Comparison of ENCODE assay signal across 13 cellular contexts in the genomic region with DNA sequence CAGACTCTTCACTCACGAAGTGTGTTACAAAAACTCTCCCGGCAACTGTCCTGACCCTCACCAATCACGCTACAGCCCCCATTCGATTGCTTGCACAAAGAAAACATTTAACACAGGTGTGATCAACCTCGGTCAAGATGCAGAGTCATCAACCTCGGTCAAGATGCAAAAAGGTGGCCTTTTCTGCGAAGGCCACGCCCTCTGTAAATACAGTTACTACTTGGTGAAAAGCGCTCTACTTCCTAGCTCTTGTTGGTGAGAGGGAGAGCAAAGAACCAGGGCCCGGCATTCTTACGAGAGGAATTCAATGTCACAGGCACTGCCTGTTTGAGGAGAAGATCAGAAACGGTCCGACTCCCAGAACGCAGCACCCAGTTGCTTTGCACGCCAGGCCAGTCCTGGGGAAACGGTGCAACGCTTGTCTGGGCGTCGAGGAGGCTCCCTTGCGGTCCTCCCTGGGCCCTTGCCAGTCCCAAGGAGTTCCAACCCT. TPM values are rescaled to one million over a fixed set of nuclear protein-coding genes. Genes with fewer than 3 reads are reported as not detected.
A peak's percentile ranks its signal among the peaks of the same experiment; 100 is the strongest.
DNase-seq lines count a peak whose midpoint lies in the region; TF ChIP-seq lines count a peak whose summit lies in the region.
"Had no signal": no experiment of that assay in that cellular context is flagged by ENCODE, and none has a peak within 500 bp of the region (broad histone marks: within the 10 kb centered on the region; RNA-seq: fewer than 3 reads in every experiment).

No MANE protein-coding gene starts in this region.

- peaks cover 35% of the 10 kb centered on the region for H3K27me3 Mint-ChIP-seq in neural progenitor cell (ENCODE audit: insufficient read depth, low read depth)
- peaks cover 59% of the 10 kb centered on the region for H3K27me3 Mint-ChIP-seq in activated naive CD4-positive, alpha-beta T cell treated with anti-CD3 and anti-CD28 coated beads, Interleukin-2, amount 10 ng/mL, durations not matched to agents 7 days and 5 days

- H3K27ac Mint-ChIP-seq in neural progenitor cell: no peak overlapping the region
- no peak overlapping the region for H3K27ac Mint-ChIP-seq in activated naive CD4-positive, alpha-beta T cell treated with anti-CD3 and anti-CD28 coated beads, Interleukin-2, amount 10 ng/mL, durations not matched to agents 7 days and 5 days

- no peak overlapping the region for H2AFZ ChIP-seq in neural progenitor cell (replicated peaks)

- peak; percentile 8 for DNase-seq in Ammon's horn (ENCODE audit: low spot score)
- no peak for DNase-seq in SK-N-MC (ENCODE audit: low read depth, low spot score)
- peak; percentile 18 for DNase-seq in fibroblast of villous mesenchyme (ENCODE audit: low read depth)
- DNase-seq in neural progenitor cell (ENCODE audit: low spot score): no peak
- no peak for DNase-seq in SKM-1 treated with dmso at 0.1 percent for 144 hours (lab: John Stamatoyannopoulos, UW; ENCODE audit: unreplicated experiment)
- DNase-seq in activated naive CD4-positive, alpha-beta T cell treated with anti-CD3 and anti-CD28 coated beads, Interleukin-2, amount 10 ng/mL, durations not matched to agents 7 days and 5 days: no peak
- DNase-seq in NOMO-1 (lab: John Stamatoyannopoulos, UW; ENCODE audit: unreplicated experiment in 2 of 2): no peak
- no peak for DNase-seq in NCI-H526 (lab: John Stamatoyannopoulos, UW)
- DNase-seq: activated CD4-positive, alpha-beta T cell treated with anti-CD3 and anti-CD28 coated beads for 1 hour; body of pancreas; NCI-H1092 treated with DMSO at 0.1 percent for 48 hours; NCI-H526 treated with DMSO at 0.1 percent for 48 hours; SHP77 treated with DMSO at 0.1 percent for 48 hours had no signal

- H3K4me3 ChIP-seq in SK-N-MC (peak overlapping the region; percentile 87), fibroblast of villous mesenchyme (ENCODE audit: low read depth, low read length) (peak overlapping the region; percentile 71), neural progenitor cell (peak overlapping the region; percentile 57)
- H3K4me3 ChIP-seq: body of pancreas had no signal

- no peak overlapping the region for H3K9ac ChIP-seq in SK-N-MC (ENCODE audit: insufficient read length)
- no peak overlapping the region for H3K9ac ChIP-seq in neural progenitor cell

- H3K4me3 Mint-ChIP-seq in neural progenitor cell: peak overlapping the region; percentile 89
- H3K4me3 Mint-ChIP-seq in activated naive CD4-positive, alpha-beta T cell treated with anti-CD3 and anti-CD28 coated beads, Interleukin-2, amount 10 ng/mL, durations not matched to agents 7 days and 5 days: no peak overlapping the region

- peaks cover 20% of the 10 kb centered on the region for H3K4me1 Mint-ChIP-seq in neural progenitor cell
- no peaks in the 10 kb centered on the region for H3K4me1 Mint-ChIP-seq in activated naive CD4-positive, alpha-beta T cell treated with anti-CD3 and anti-CD28 coated beads, Interleukin-2, amount 10 ng/mL, durations not matched to agents 7 days and 5 days

- peaks cover 14% of the 10 kb centered on the region for H3K4me1 ChIP-seq in neural progenitor cell

- peaks cover 74% of the 10 kb centered on the region for H3K27me3 ChIP-seq in neural progenitor cell

- H3K9me3 Mint-ChIP-seq in neural progenitor cell: no peaks in the 10 kb centered on the region
- H3K9me3 Mint-ChIP-seq in activated naive CD4-positive, alpha-beta T cell treated with anti-CD3 and anti-CD28 coated beads, Interleukin-2, amount 10 ng/mL, durations not matched to agents 7 days and 5 days: no peaks in the 10 kb centered on the region

- CTCF ChIA-PET in activated naive CD4-positive, alpha-beta T cell treated with anti-CD3 and anti-CD28 coated beads, Interleukin-2, amount 10 ng/mL, durations not matched to agents 7 days and 5 days (lab: Charles Lee): no interaction called here

- H3K9me3 ChIP-seq in SK-N-MC (ENCODE audit: low read depth, low read length): no peaks in the 10 kb centered on the region
- no peaks in the 10 kb centered on the region for H3K9me3 ChIP-seq in neural progenitor cell (ENCODE audit: low read depth)
- H3K9me3 ChIP-seq: body of pancreas had no signal

- H3K4me2 ChIP-seq in neural progenitor cell: peak overlapping the region; percentile 84

- H3K27ac ChIP-seq in SK-N-MC (no peak overlapping the region), neural progenitor cell (no peak overlapping the region)
- H3K27ac ChIP-seq: body of pancreas had no signal

- peaks cover 17% of the 10 kb centered on the region for H3F3A ChIP-seq in neural progenitor cell (ENCODE audit: low read depth)

- peaks cover 5% of the 10 kb centered on the region for H3K36me3 Mint-ChIP-seq in neural progenitor cell
- no peaks in the 10 kb centered on the region for H3K36me3 Mint-ChIP-seq in activated naive CD4-positive, alpha-beta T cell treated with anti-CD3 and anti-CD28 coated beads, Interleukin-2, amount 10 ng/mL, durations not matched to agents 7 days and 5 days

- peaks cover 20% of the 10 kb centered on the region for H4K20me1 ChIP-seq in neural progenitor cell (ENCODE audit: low read depth)

- TF ChIP-seq CTCF in fibroblast of villous mesenchyme (IDR thresholded peaks at IDR 0.05; ENCODE audit: insufficient read depth, low read depth, low read length): no peak
- TF ChIP-seq CTCF in neural progenitor cell (IDR thresholded peaks at IDR 0.05): no peak

- H3K79me2 ChIP-seq in neural progenitor cell (ENCODE audit: low read depth): no peaks in the 10 kb centered on the region

- H3K36me3 ChIP-seq in SK-N-MC (ENCODE audit: insufficient read depth, low read length) (no peaks in the 10 kb centered on the region), neural progenitor cell (no peaks in the 10 kb centered on the region)

RNA-seq across cellular contexts. Expression of gene PIEZO2, which starts 2.0 kb away (rescaled TPM):
- 1.7 and 4.5 TPM in 2 replicates for total RNA-seq in fibroblast of villous mesenchyme
- 4.2 and 4.4 TPM in 2 replicates for total RNA-seq in neural progenitor cell (ENCODE audit: low replicate concordance)

Comparison
In these comparisons a context has a peak if more than half of its experiments do, and no peak if none do; other contexts are left out.
1. DNase-seq: peak in Ammon's horn (single experiment) and fibroblast of villous mesenchyme (single experiment); none in SK-N-MC (single experiment), neural progenitor cell (single experiment), SKM-1 treated with dmso at 0.1 percent for 144 hours (single experiment), activated naive CD4-positive, alpha-beta T cell treated with anti-CD3 and anti-CD28 coated beads, Interleukin-2, amount 10 ng/mL, durations not matched to agents 7 days and 5 days (single experiment), NOMO-1 (0 of 2) and NCI-H526 (0 of 2).
2. Peak in every context shown above with its lines, with median percentiles within 50 percentile points of each other: H3K4me3 ChIP-seq.